Comparison of ENCODE assay signal across 13 cellular contexts in genomic region chr12:14959463-14959862, GRCh38. TPM values are rescaled to one million over a fixed set of nuclear protein-coding genes. Genes with fewer than 3 reads are reported as not detected.
DNase-seq lines count a peak whose midpoint lies in the region; ATAC-seq, FAIRE-seq and TF ChIP-seq lines count a peak whose summit lies in the region.
"Had no signal": no experiment of that assay in that cellular context is flagged by ENCODE, and none has a peak within 500 bp of the region (broad histone marks: within the 10 kb centered on the region; RNA-seq: fewer than 3 reads in every experiment).

No MANE protein-coding gene starts in this region.

- TF ChIP-seq EP300 in HepG2 (IDR thresholded peaks at IDR 0.05; ENCODE audit: low read depth in 2 of 2, low read length in 2 of 2) (no peak), HepG2 (CRISPR knock-in tag; IDR thresholded peaks at IDR 0.05; ENCODE audit: borderline replicate concordance) (no peak)

- peak overlapping the region in 2 of 3 donors; percentile 2 to 8 for H3K4me3 ChIP-seq in liver (ENCODE audit: low read depth in 1 of 3, low read length in 3 of 3)
- no peak overlapping the region for H3K4me3 ChIP-seq in HepG2 (replicated peaks in 1 of 3; ENCODE audit: insufficient read depth in 1 of 3, low read depth in 2 of 3, low read length in 3 of 3)
- H3K4me3 ChIP-seq in lower lobe of right lung: peak overlapping the region; percentile 59
- H3K4me3 ChIP-seq in uterus: no peak overlapping the region

- H4K20me1 ChIP-seq in HepG2 (ENCODE audit: insufficient read depth, low read length): no peaks in the 10 kb centered on the region

- H3K27me3 ChIP-seq in liver (ENCODE audit: control insufficient read depth in 4 of 4, insufficient read depth in 4 of 4, low read length in 3 of 4): no peaks in the 10 kb centered on the region
- H3K27me3 ChIP-seq in HepG2 (ENCODE audit: control insufficient read depth in 1 of 2, insufficient read depth in 2 of 2, low read length in 2 of 2): no peaks in the 10 kb centered on the region
- no peaks in the 10 kb centered on the region for H3K27me3 ChIP-seq in lower lobe of right lung (ENCODE audit: low read depth)
- no peaks in the 10 kb centered on the region for H3K27me3 ChIP-seq in uterus

- peak overlapping the region; percentile 56 to 83 for H3K27ac ChIP-seq in liver (ENCODE audit: low read depth in 1 of 2, low read length in 2 of 2)
- no peak overlapping the region for H3K27ac ChIP-seq in HepG2 (ENCODE audit: extremely low read length, insufficient read depth, low read length)
- H3K27ac ChIP-seq in lower lobe of right lung: peak overlapping the region; percentile 85
- H3K27ac ChIP-seq in uterus: peak overlapping the region; percentile 77 to 82

- H3K9me3 ChIP-seq in liver (ENCODE audit: control insufficient read depth in 4 of 4, low read length in 3 of 4) (no peaks in the 10 kb centered on the region), HepG2 (ENCODE audit: low read length) (no peaks in the 10 kb centered on the region), lower lobe of right lung (no peaks in the 10 kb centered on the region), uterus (no peaks in the 10 kb centered on the region)

- CTCF ChIA-PET in HepG2 (lab: Yijun Ruan, JAX; ENCODE audit: low intra/inter-chr PET ratio, low total read pairs): no interaction called here

- WGBS in liver: 47% methylated on average over 3 of the region's 3 CpGs
- WGBS in HepG2 (ENCODE audit: low lambda C conversion rate): 3% methylated on average over 2 of the region's 3 CpGs

- H3K36me3 Mint-ChIP-seq in activated naive CD4-positive, alpha-beta T cell treated with anti-CD3 and anti-CD28 coated beads, Interleukin-2, amount 50 U/mL, for 72 hours: peaks cover 41 to 43% of the 10 kb centered on the region in 2 donors
- H3K36me3 Mint-ChIP-seq: brain had no signal

- no peaks in the 10 kb centered on the region for H3K36me3 ChIP-seq in liver (ENCODE audit: control insufficient read depth in 4 of 4, insufficient read depth in 3 of 4, low read depth in 1 of 4, low read length in 3 of 4)
- H3K36me3 ChIP-seq in HepG2 (replicated peaks in 1 of 2; ENCODE audit: control insufficient read depth in 1 of 2, insufficient read depth in 2 of 2, low read length in 2 of 2): no peaks in the 10 kb centered on the region
- H3K36me3 ChIP-seq in lower lobe of right lung: no peaks in the 10 kb centered on the region
- H3K36me3 ChIP-seq in uterus: no peaks in the 10 kb centered on the region

- H3K4me1 ChIP-seq in liver (ENCODE audit: control insufficient read depth in 4 of 4, insufficient read depth in 4 of 4, low read length in 3 of 4) (peaks cover 0 to 6% (median 1%) of the 10 kb centered on the region in 4 donors), HepG2 (ENCODE audit: insufficient read depth, low read length) (no peaks in the 10 kb centered on the region), lower lobe of right lung (peaks cover 65% of the 10 kb centered on the region), uterus (no peaks in the 10 kb centered on the region)

- TF ChIP-seq POLR2A in HepG2 (IDR thresholded peaks at IDR 0.05; ENCODE audit: insufficient read depth in 1 of 2, low read depth in 2 of 2, low read length in 2 of 2): no peak
- no peak for TF ChIP-seq POLR2A in uterus (IDR thresholded peaks at IDR 0.05)

- H3K27ac Mint-ChIP-seq in activated naive CD4-positive, alpha-beta T cell treated with anti-CD3 and anti-CD28 coated beads, Interleukin-2, amount 50 U/mL, for 72 hours: peak overlapping the region; percentile 98 to 99

- no peak for DNase-seq in HepG2 (ENCODE audit: low spot score)
- no peak for DNase-seq in activated naive CD4-positive, alpha-beta T cell treated with anti-CD3 and anti-CD28 coated beads, Interleukin-2, amount 50 U/mL, for 72 hours (ENCODE audit: low spot score in 2 of 2)
- DNase-seq in lower lobe of right lung: no peak
- DNase-seq in uterus: no peak
- no peak for DNase-seq in islet precursor cell
- no peak for DNase-seq in HK-2 (ENCODE audit: unreplicated experiment)
- DNase-seq: head of caudate nucleus, NCI-H1417 had no signal

- no peak for ATAC-seq in HepG2
- ATAC-seq in activated naive CD4-positive, alpha-beta T cell treated with anti-CD3 and anti-CD28 coated beads, Interleukin-2, amount 50 U/mL, for 72 hours: peak in 1 of 2 donors; percentile 2
- ATAC-seq in lower lobe of right lung: no peak
- ATAC-seq in GM21825 (IDR thresholded peaks at IDR 0.05; ENCODE audit: unreplicated experiment): no peak

- H3K79me2 ChIP-seq in HepG2 (ENCODE audit: insufficient read depth, low read length): no peaks in the 10 kb centered on the region

- H3K9ac ChIP-seq in liver (ENCODE audit: low read depth in 1 of 2, low read length in 2 of 2) (no peak overlapping the region), HepG2 (ENCODE audit: insufficient read depth, low read depth, low read length) (no peak overlapping the region)

- no peak overlapping the region for H2AFZ ChIP-seq in HepG2 (ENCODE audit: low read length)

- peaks cover 5 to 7% of the 10 kb centered on the region in 2 donors for H3K9me3 Mint-ChIP-seq in activated naive CD4-positive, alpha-beta T cell treated with anti-CD3 and anti-CD28 coated beads, Interleukin-2, amount 50 U/mL, for 72 hours
- H3K9me3 Mint-ChIP-seq: brain had no signal

- intact Hi-C loops in HepG2 (cut with micrococcal nuclease; ENCODE audit: unreplicated experiment): no loop called here
- intact Hi-C loops in lower lobe of right lung (cut with DNase I): no loop called here
- intact Hi-C loops in uterus (cut with DNase I; ENCODE audit: low total_unique reads): no loop called here

- no peak for TF ChIP-seq RAD21 in liver (IDR thresholded peaks at IDR 0.05)
- TF ChIP-seq RAD21 in HepG2 (CRISPR knock-in tag; IDR thresholded peaks at IDR 0.05): no peak

- POLR2A ChIA-PET in HepG2 (lab: Yijun Ruan, JAX): no interaction called here

- no peak for TF ChIP-seq CTCF in liver (IDR thresholded peaks at IDR 0.05; ENCODE audit: low read depth, low read length, missing input control)
- TF ChIP-seq CTCF in HepG2 (CRISPR knock-in tag; IDR thresholded peaks at IDR 0.05): no peak
- no peak for TF ChIP-seq CTCF in lower lobe of right lung (IDR thresholded peaks at IDR 0.05)
- TF ChIP-seq CTCF in uterus (IDR thresholded peaks at IDR 0.05): no peak

- in situ Hi-C loops in HepG2 (cut with HindIII; ENCODE audit: extremely low pct_ligation_motif_present, low pct_unique_long_range_greater_than_20kb): no loop called here

- FAIRE-seq in HepG2 (lab: Jason Lieb, UNC): no peak

- H3K4me2 ChIP-seq in HepG2 (ENCODE audit: low read depth, low read length): no peak overlapping the region

- no TSS peak for BruUV-seq in HepG2 (replicated peaks; lab: Mats Ljungman, UMichigan)

RNA-seq across cellular contexts. Expression of gene ARHGDIB, which starts 1.9 kb away (rescaled TPM):
- total RNA-seq in liver (10 to 100 TPM; 37.6 to 66.9 TPM), HepG2 (2016; rRNA removed; fragmentation: Illumina TruSeq; extraction: Trizol) (0.11 and 0.28 TPM in 2 replicates), lower lobe of right lung (313 TPM), uterus (100 to 1,000 TPM in 1 of 4 donors, 10 to 100 TPM in 3; 28.4 to 175 (median 59.9) TPM)
- polyA plus RNA-seq in liver (10 to 100 TPM; 36.3 to 57.4 TPM), HepG2 (2011; rRNA removed) (0.87 and 0.88 TPM in 2 replicates)
- total RNA-seq in HepG2 (2016; cell fraction: cytosol; rRNA removed; fragmentation: Illumina TruSeq; extraction: Trizol; ENCODE audit: low read depth): not detected in 2 replicates
- 0.30 and 0.48 TPM in 2 replicates for total RNA-seq in HepG2 (2016; cell fraction: insoluble cytoplasmic fraction; rRNA removed; fragmentation: Illumina TruSeq; extraction: Trizol)
- 0.17 TPM in 1 of 2 replicates, not detected in the other for total RNA-seq in HepG2 (2016; cell fraction: membrane; rRNA removed; fragmentation: Illumina TruSeq; extraction: Trizol)
- not detected in 2 replicates for total RNA-seq in HepG2 (2016; cell fraction: nucleus; rRNA removed; fragmentation: Illumina TruSeq; extraction: Trizol)
- 0.55 and 1.0 TPM in 2 replicates for polyA plus RNA-seq in HepG2 (2011; cell fraction: cytosol; rRNA removed)
- 0.52 and 0.53 TPM in 2 replicates for polyA plus RNA-seq in HepG2 (2011; cell fraction: nucleus; rRNA removed)
- polyA plus RNA-seq in HepG2 (2012): 0.36 TPM in 1 of 2 replicates, not detected in the other
- not detected in 2 replicates for polyA plus RNA-seq in HepG2 (2016; cell fraction: cytosol; fragmentation: Illumina TruSeq; extraction: Trizol; ENCODE audit: low read depth)
- polyA plus RNA-seq in HepG2 (2016; cell fraction: insoluble cytoplasmic fraction; fragmentation: Illumina TruSeq; extraction: Trizol; ENCODE audit: low read depth): 0.28 and 0.43 TPM in 2 replicates
- 0.27 and 0.32 TPM in 2 replicates for polyA plus RNA-seq in HepG2 (2016; cell fraction: membrane; fragmentation: Illumina TruSeq; extraction: Trizol; ENCODE audit: low read depth)
- polyA plus RNA-seq in HepG2 (2016; cell fraction: nucleus; fragmentation: Illumina TruSeq; extraction: Trizol; ENCODE audit: insufficient read depth, low read depth): 0.47 TPM in 1 of 2 replicates, not detected in the other
- 4.0 and 4.8 TPM in 2 replicates for polyA minus RNA-seq in HepG2 (2011; rRNA and poly(A)+ RNA removed; ENCODE audit: low replicate concordance)
- not detected in 2 replicates for polyA minus RNA-seq in HepG2 (2011; cell fraction: cytosol; rRNA and poly(A)+ RNA removed)
- polyA minus RNA-seq in HepG2 (2011; cell fraction: nucleus; rRNA and poly(A)+ RNA removed): 0.62 TPM in 1 of 2 replicates, not detected in the other
- 100 to 1,000 TPM; 667 to 811 TPM for total RNA-seq in activated naive CD4-positive, alpha-beta T cell treated with anti-CD3 and anti-CD28 coated beads, Interleukin-2, amount 50 U/mL, for 72 hours

RNA-seq across cellular contexts. Expression of gene PDE6H, which starts 13.4 kb away (rescaled TPM):
- not detected for total RNA-seq in liver
- not detected for polyA plus RNA-seq in liver
- not detected in 2 replicates for total RNA-seq in HepG2 (2016; rRNA removed; fragmentation: Illumina TruSeq; extraction: Trizol)
- not detected in 2 replicates for total RNA-seq in HepG2 (2016; cell fraction: cytosol; rRNA removed; fragmentation: Illumina TruSeq; extraction: Trizol; ENCODE audit: low read depth)
- not detected in 2 replicates for total RNA-seq in HepG2 (2016; cell fraction: insoluble cytoplasmic fraction; rRNA removed; fragmentation: Illumina TruSeq; extraction: Trizol)
- not detected in 2 replicates for total RNA-seq in HepG2 (2016; cell fraction: membrane; rRNA removed; fragmentation: Illumina TruSeq; extraction: Trizol)
- not detected in 2 replicates for total RNA-seq in HepG2 (2016; cell fraction: nucleus; rRNA removed; fragmentation: Illumina TruSeq; extraction: Trizol)
- not detected in 2 replicates for polyA plus RNA-seq in HepG2 (2011; rRNA removed)
- polyA plus RNA-seq in HepG2 (2011; cell fraction: cytosol; rRNA removed): not detected in 2 replicates
- polyA plus RNA-seq in HepG2 (2011; cell fraction: nucleus; rRNA removed): not detected in 2 replicates
- polyA plus RNA-seq in HepG2 (2012): not detected in 2 replicates
- polyA plus RNA-seq in HepG2 (2016; cell fraction: cytosol; fragmentation: Illumina TruSeq; extraction: Trizol; ENCODE audit: low read depth): not detected in 2 replicates
- polyA plus RNA-seq in HepG2 (2016; cell fraction: insoluble cytoplasmic fraction; fragmentation: Illumina TruSeq; extraction: Trizol; ENCODE audit: low read depth): not detected in 2 replicates
- not detected in 2 replicates for polyA plus RNA-seq in HepG2 (2016; cell fraction: membrane; fragmentation: Illumina TruSeq; extraction: Trizol; ENCODE audit: low read depth)
- polyA plus RNA-seq in HepG2 (2016; cell fraction: nucleus; fragmentation: Illumina TruSeq; extraction: Trizol; ENCODE audit: insufficient read depth, low read depth): not detected in 2 replicates
- not detected in 2 replicates for polyA minus RNA-seq in HepG2 (2011; rRNA and poly(A)+ RNA removed; ENCODE audit: low replicate concordance)
- not detected in 2 replicates for polyA minus RNA-seq in HepG2 (2011; cell fraction: cytosol; rRNA and poly(A)+ RNA removed)
- not detected in 2 replicates for polyA minus RNA-seq in HepG2 (2011; cell fraction: nucleus; rRNA and poly(A)+ RNA removed)
- not detected for total RNA-seq in activated naive CD4-positive, alpha-beta T cell treated with anti-CD3 and anti-CD28 coated beads, Interleukin-2, amount 50 U/mL, for 72 hours
- 0.53 TPM for total RNA-seq in lower lobe of right lung
- not detected for total RNA-seq in uterus
- total RNA-seq: T-helper 2 cell treated with Interferon-gamma antibody and Interleukin-4, amounts not matched to agents 100 ng/mL and 5 ng/mL, for 36 hours; urinary bladder had no signal
- polyA plus RNA-seq: urinary bladder had no signal

RNA-seq across cellular contexts. Expression of gene ERP27, which starts 21.1 kb away (rescaled TPM):
- total RNA-seq in liver (1 to 10 TPM in 1 of 2 donors, under 1 TPM in 1; 0.59 to 5.8 TPM), HepG2 (2016; rRNA removed; fragmentation: Illumina TruSeq; extraction: Trizol) (5.1 and 6.6 TPM in 2 replicates), lower lobe of right lung (16.2 TPM), uterus (1 to 10 TPM in 2 of 4 donors, under 1 TPM in 1, not detected in 1; 0.61 to 2.6 (median 1.5) TPM)
- polyA plus RNA-seq in liver (under 1 TPM; 0.14 to 0.43 TPM), HepG2 (2011; rRNA removed) (1.6 and 1.8 TPM in 2 replicates)
- 1.5 and 2.2 TPM in 2 replicates for total RNA-seq in HepG2 (2016; cell fraction: cytosol; rRNA removed; fragmentation: Illumina TruSeq; extraction: Trizol; ENCODE audit: low read depth)
- 4.6 and 8.4 TPM in 2 replicates for total RNA-seq in HepG2 (2016; cell fraction: insoluble cytoplasmic fraction; rRNA removed; fragmentation: Illumina TruSeq; extraction: Trizol)
- 3.1 and 3.6 TPM in 2 replicates for total RNA-seq in HepG2 (2016; cell fraction: membrane; rRNA removed; fragmentation: Illumina TruSeq; extraction: Trizol)
- 7.5 and 8.3 TPM in 2 replicates for total RNA-seq in HepG2 (2016; cell fraction: nucleus; rRNA removed; fragmentation: Illumina TruSeq; extraction: Trizol)
- 1.2 and 1.8 TPM in 2 replicates for polyA plus RNA-seq in HepG2 (2011; cell fraction: cytosol; rRNA removed)
- 0.34 and 0.36 TPM in 2 replicates for polyA plus RNA-seq in HepG2 (2011; cell fraction: nucleus; rRNA removed)
- 0.33 and 0.59 TPM in 2 replicates for polyA plus RNA-seq in HepG2 (2012)
- polyA plus RNA-seq in HepG2 (2016; cell fraction: cytosol; fragmentation: Illumina TruSeq; extraction: Trizol; ENCODE audit: low read depth): 2.1 and 3.6 TPM in 2 replicates
- 5.1 and 6.0 TPM in 2 replicates for polyA plus RNA-seq in HepG2 (2016; cell fraction: insoluble cytoplasmic fraction; fragmentation: Illumina TruSeq; extraction: Trizol; ENCODE audit: low read depth)
- 2.4 and 3.7 TPM in 2 replicates for polyA plus RNA-seq in HepG2 (2016; cell fraction: membrane; fragmentation: Illumina TruSeq; extraction: Trizol; ENCODE audit: low read depth)
- 11.6 and 13.9 TPM in 2 replicates for polyA plus RNA-seq in HepG2 (2016; cell fraction: nucleus; fragmentation: Illumina TruSeq; extraction: Trizol; ENCODE audit: insufficient read depth, low read depth)
- polyA minus RNA-seq in HepG2 (2011; rRNA and poly(A)+ RNA removed; ENCODE audit: low replicate concordance): 0.92 TPM in 1 of 2 replicates, not detected in the other
- 0.35 and 0.59 TPM in 2 replicates for polyA minus RNA-seq in HepG2 (2011; cell fraction: cytosol; rRNA and poly(A)+ RNA removed)
- polyA minus RNA-seq in HepG2 (2011; cell fraction: nucleus; rRNA and poly(A)+ RNA removed): 0.52 and 0.87 TPM in 2 replicates
- total RNA-seq in activated naive CD4-positive, alpha-beta T cell treated with anti-CD3 and anti-CD28 coated beads, Interleukin-2, amount 50 U/mL, for 72 hours: 1 to 10 TPM; 1.5 to 5.0 TPM

Comparison
In these comparisons a context has a peak if more than half of its experiments do, and no peak if none do; other contexts are left out.
1. H3K4me3 ChIP-seq: peak in liver (2 of 3) and lower lobe of right lung (single experiment); none in HepG2 (0 of 3) and uterus (0 of 2).
2. RNA of gene ARHGDIB, which starts 1.9 kb away (total RNA-seq): 667 to 811 TPM in activated naive CD4-positive, alpha-beta T cell treated with anti-CD3 and anti-CD28 coated beads, Interleukin-2, amount 50 U/mL, for 72 hours, 313 TPM in lower lobe of right lung (single experiment), 28.4 to 175 TPM in uterus and 37.6 to 66.9 TPM in liver; 0.11 to 0.48 TPM in HepG2; every median in the first group is over 10 times any median in the second.